1 cellular context compared by ENCODE assay signal in genomic region chr4:53365486-53366300, GRCh38.
TF ChIP-seq lines count a peak whose summit lies in the region.

Gene SCFD2, minus strand, starts transcription at chr4:53366061.

TF ChIP-seq in HepG2, 621 proteins besides CTCF, POLR2A, EP300 and RAD21 (continued from another document and continues in another):
- peak in 1 of 2 experiments; percentile 69; a peak in 3 of 4 replicates for TF ChIP-seq HMGXB4 (CRISPR knock-in tag; IDR thresholded peaks at IDR 0.05; ENCODE audit: borderline replicate concordance in 1 of 2, low read depth in 1 of 2)
- TF ChIP-seq MATR3 (CRISPR knock-in tag; IDR thresholded peaks at IDR 0.05), result no peak
- 0 out of 2 replicates have a peak, but pooled peaks have one; percentile 50 for TF ChIP-seq BATF2 (CRISPR knock-in tag; IDR thresholded peaks at IDR 0.05)
- peak; percentile 81; the same call in 1 of the 2 replicates for TF ChIP-seq THAP9 (CRISPR knock-in tag; IDR thresholded peaks at IDR 0.05; ENCODE audit: borderline replicate concordance)
- TF ChIP-seq ZNF740 (CRISPR knock-in tag; IDR thresholded peaks at IDR 0.05), result peak; percentile 38
- TF ChIP-seq GRHL1 (CRISPR knock-in tag; conservative IDR thresholded peaks at IDR 0.05), result no peak
- no peak for TF ChIP-seq PHB2 (IDR thresholded peaks at IDR 0.05; ENCODE audit: partially characterized antibody)
- TF ChIP-seq YY1 (IDR thresholded peaks at IDR 0.05; ENCODE audit: insufficient read depth, insufficient replicate concordance, low read depth, low read length), result peak; percentile 78
- TF ChIP-seq ZNF3 (CRISPR knock-in tag; IDR thresholded peaks at IDR 0.05), result no peak
- no peak for TF ChIP-seq ZNF75D (CRISPR knock-in tag; IDR thresholded peaks at IDR 0.05; ENCODE audit: borderline replicate concordance)
- no peak for TF ChIP-seq NFIC (IDR thresholded peaks at IDR 0.05; ENCODE audit: low read length)
- TF ChIP-seq ZNF570 (CRISPR knock-in tag; IDR thresholded peaks at IDR 0.05; ENCODE audit: borderline replicate concordance), result 0 out of 2 replicates have a peak, but pooled peaks have one; percentile 18
- TF ChIP-seq KLF16 (CRISPR knock-in tag; IDR thresholded peaks at IDR 0.05), result peak in 1 of 2 experiments; percentile 80; a peak in 1 of 4 replicates
- no peak for TF ChIP-seq TERF1 (CRISPR knock-in tag; IDR thresholded peaks at IDR 0.05)
- peak; percentile 66 for TF ChIP-seq ZNF430 (CRISPR knock-in tag; IDR thresholded peaks at IDR 0.05)
- no peak for TF ChIP-seq ZNF18 (CRISPR knock-in tag; IDR thresholded peaks at IDR 0.05; ENCODE audit: insufficient replicate concordance)
- no peak for TF ChIP-seq TOPORS (CRISPR knock-in tag; IDR thresholded peaks at IDR 0.05)
- TF ChIP-seq FOSL1 (CRISPR knock-in tag; IDR thresholded peaks at IDR 0.05; ENCODE audit: borderline replicate concordance), result no peak
- TF ChIP-seq NFE2L2 (IDR thresholded peaks at IDR 0.05; ENCODE audit: low read length), result no peak
- TF ChIP-seq ZBTB34 (CRISPR knock-in tag; IDR thresholded peaks at IDR 0.05), result 0 out of 2 replicates have a peak, but pooled peaks have one; percentile 31
- peak; percentile 23; the same call in 1 of the 2 replicates for TF ChIP-seq MIXL1 (CRISPR knock-in tag; IDR thresholded peaks at IDR 0.05)
- no peak for TF ChIP-seq HNF4G (IDR thresholded peaks at IDR 0.05; ENCODE audit: borderline replicate concordance, low read depth, low read length)
- TF ChIP-seq HNF4G (CRISPR knock-in tag; IDR thresholded peaks at IDR 0.05; ENCODE audit: borderline replicate concordance, low read depth), result no peak
- TF ChIP-seq ZNF143 (CRISPR knock-in tag; IDR thresholded peaks at IDR 0.05), result peak; percentile 78
- 0 out of 2 replicates have a peak, but pooled peaks have one; percentile 8 for TF ChIP-seq NR2F6 (IDR thresholded peaks at IDR 0.05)
- TF ChIP-seq NR2F6 (CRISPR knock-in tag; IDR thresholded peaks at IDR 0.05), result no peak
- peak; percentile 84 for TF ChIP-seq IRF2 (CRISPR knock-in tag; IDR thresholded peaks at IDR 0.05)
- no peak for TF ChIP-seq ZBTB2 (CRISPR knock-in tag; IDR thresholded peaks at IDR 0.05; ENCODE audit: low read depth)
- peak; percentile 97 for TF ChIP-seq MNT (IDR thresholded peaks at IDR 0.05)
- TF ChIP-seq UBTF (CRISPR knock-in tag; IDR thresholded peaks at IDR 0.05), result peak; percentile 64
- TF ChIP-seq ELK4 (CRISPR knock-in tag; IDR thresholded peaks at IDR 0.05; ENCODE audit: borderline replicate concordance), result peak; percentile 55; the same call in 1 of the 2 replicates
- no peak for TF ChIP-seq MLX (CRISPR knock-in tag; IDR thresholded peaks at IDR 0.05)
- TF ChIP-seq REPIN1 (CRISPR knock-in tag; IDR thresholded peaks at IDR 0.05; ENCODE audit: borderline replicate concordance, low read depth), result peak; percentile 7; the same call in 1 of the 2 replicates
- TF ChIP-seq HNRNPLL (IDR thresholded peaks at IDR 0.05; ENCODE audit: low read depth, low read length, poor library complexity, severe bottlenecking), result peak; percentile 85
- TF ChIP-seq ZNF124 (CRISPR knock-in tag; IDR thresholded peaks at IDR 0.05), result 0 out of 2 replicates have a peak, but pooled peaks have one; percentile 32
- TF ChIP-seq ZNF816 (CRISPR knock-in tag; IDR thresholded peaks at IDR 0.05; ENCODE audit: borderline replicate concordance), result peak; percentile 50; the same call in 1 of the 2 replicates
- TF ChIP-seq CBFB (CRISPR knock-in tag; IDR thresholded peaks at IDR 0.05), result no peak
- TF ChIP-seq MAFF (IDR thresholded peaks at IDR 0.05; ENCODE audit: low read depth, low read length), result no peak
- TF ChIP-seq NFYB (CRISPR knock-in tag; IDR thresholded peaks at IDR 0.05), result peak; percentile 89
- 0 out of 2 replicates have a peak, but pooled peaks have one; percentile 44 for TF ChIP-seq ZNF451 (CRISPR knock-in tag; IDR thresholded peaks at IDR 0.05)
